Comparison of ENCODE assay signal across 24 cellular contexts in genomic region chr2:84628486-84628885, GRCh38.
DNase-seq lines count a peak whose midpoint lies in the region; ATAC-seq and TF ChIP-seq lines count a peak whose summit lies in the region.
"Had no signal": no experiment of that assay in that cellular context is flagged by ENCODE, and none has a peak within 500 bp of the region (broad histone marks: within the 10 kb centered on the region; RNA-seq: fewer than 3 reads in every experiment).

No MANE protein-coding gene starts in this region.

- no peaks in the 10 kb centered on the region for H3K4me1 Mint-ChIP-seq in GM23338
- peaks cover 27% of the 10 kb centered on the region for H3K4me1 Mint-ChIP-seq in endothelial cell (ENCODE audit: unreplicated experiment)
- H3K4me1 Mint-ChIP-seq in CD4-positive, alpha-beta memory T cell = peaks cover 20 to 27% (median 24%) of the 10 kb centered on the region in 4 donors
- H3K4me1 Mint-ChIP-seq: B cell had no signal

- H3K9ac ChIP-seq in parathyroid adenoma = no peak overlapping the region
- H3K9ac ChIP-seq: BLaER1 treated with 17β-estradiol and CSF1 and Interleukin-3, amounts not matched to agents 10 nM and 100 nM had no signal

- H3K79me2 ChIP-seq in GM23338 (replicated peaks; ENCODE audit: insufficient read depth) (no peaks in the 10 kb centered on the region), parathyroid adenoma (no peaks in the 10 kb centered on the region)

- CTCF ChIA-PET in CD4-positive, alpha-beta memory T cell (lab: Charles Lee; ENCODE audit: partially characterized antibody) = interaction anchor here (0.9 to 1.4 kb wide), 3 partner anchors 30 to 297 kb away, joined by 3 to 4 read pairs (median 3); no protein-coding TSS in a partner anchor

- intact Hi-C loops in CD4-positive, alpha-beta memory T cell (cut with micrococcal nuclease) = no loop called here
- intact Hi-C loops in posterior cingulate gyrus (cut with DNase I) = no loop called here

- no peak for TF ChIP-seq CTCF in GM23338 (conservative IDR thresholded peaks at IDR 0.05; ENCODE audit: low read depth in 2 of 2)
- no peak for TF ChIP-seq CTCF in endothelial cell (IDR thresholded peaks at IDR 0.05; ENCODE audit: unreplicated experiment)
- no peak for TF ChIP-seq CTCF in parathyroid adenoma (IDR thresholded peaks at IDR 0.05)

- H3F3A ChIP-seq in GM23338 (replicated peaks; ENCODE audit: low read depth) = no peaks in the 10 kb centered on the region

- no peak overlapping the region for H3K4me3 Mint-ChIP-seq in GM23338
- H3K4me3 Mint-ChIP-seq in endothelial cell (ENCODE audit: unreplicated experiment) = no peak overlapping the region
- H3K4me3 Mint-ChIP-seq in CD4-positive, alpha-beta memory T cell = no peak overlapping the region
- H3K4me3 Mint-ChIP-seq: B cell; CD4-positive, alpha-beta T cell; CD8-positive, alpha-beta memory T cell had no signal

- H3K27me3 Mint-ChIP-seq in GM23338 (ENCODE audit: insufficient read depth, low read depth, poor library complexity) (no peaks in the 10 kb centered on the region), endothelial cell (ENCODE audit: unreplicated experiment) (no peaks in the 10 kb centered on the region)
- no peaks in the 10 kb centered on the region for H3K27me3 Mint-ChIP-seq in CD4-positive, alpha-beta memory T cell
- H3K27me3 Mint-ChIP-seq: B cell; CD4-positive, alpha-beta T cell; CD8-positive, alpha-beta memory T cell had no signal

- H3K9me2 ChIP-seq in GM23338 (ENCODE audit: insufficient read depth) = no peaks in the 10 kb centered on the region

- H3K27ac Mint-ChIP-seq in GM23338 (no peak overlapping the region), endothelial cell (ENCODE audit: unreplicated experiment) (peak overlapping the region; percentile 87)
- peak overlapping the region in 1 of 7 donors; percentile 2 for H3K27ac Mint-ChIP-seq in CD4-positive, alpha-beta memory T cell
- H3K27ac Mint-ChIP-seq: B cell; CD4-positive, alpha-beta T cell; CD8-positive, alpha-beta memory T cell had no signal

- H3K9me3 Mint-ChIP-seq in GM23338 = no peaks in the 10 kb centered on the region
- no peaks in the 10 kb centered on the region for H3K9me3 Mint-ChIP-seq in endothelial cell (ENCODE audit: unreplicated experiment)
- H3K9me3 Mint-ChIP-seq in CD4-positive, alpha-beta memory T cell = no peaks in the 10 kb centered on the region
- H3K9me3 Mint-ChIP-seq: CD4-positive, alpha-beta T cell; CD8-positive, alpha-beta memory T cell had no signal

- no peak overlapping the region for H3K27ac ChIP-seq in GM23338 (ENCODE audit: low read depth)
- no peak overlapping the region for H3K27ac ChIP-seq in parathyroid adenoma
- no peak overlapping the region for H3K27ac ChIP-seq in CD4-positive, alpha-beta memory T cell (ENCODE audit: low read depth, low read length)
- H3K27ac ChIP-seq: BLaER1 treated with 17β-estradiol and CSF1 and Interleukin-3, amounts not matched to agents 10 nM and 100 nM; C4-2B had no signal

- H3K4me2 ChIP-seq in GM23338 = no peak overlapping the region
- no peak overlapping the region for H3K4me2 ChIP-seq in parathyroid adenoma (ENCODE audit: low read length)
- H3K4me2 ChIP-seq: BLaER1 treated with 17β-estradiol and CSF1 and Interleukin-3, amounts not matched to agents 10 nM and 100 nM had no signal

- H2AFZ ChIP-seq in GM23338 (peak overlapping the region; percentile 9; the same call in 1 of the 2 replicates), parathyroid adenoma (peak overlapping the region; percentile 21)

- H3K4me3 ChIP-seq in GM23338 (no peak overlapping the region), parathyroid adenoma (ENCODE audit: low read depth, low read length) (no peak overlapping the region)
- H3K4me3 ChIP-seq in CD4-positive, alpha-beta memory T cell (ENCODE audit: low read length in 2 of 2) = no peak overlapping the region
- H3K4me3 ChIP-seq: BLaER1 treated with 17β-estradiol and CSF1 and Interleukin-3, amounts not matched to agents 10 nM and 100 nM; GM12878 had no signal

- DNase-seq in Ammon's horn (ENCODE audit: low spot score) = peak; percentile 5
- no peak for DNase-seq in GM23338 (ENCODE audit: low spot score)
- no peak for DNase-seq in endothelial cell (ENCODE audit: low spot score)
- no peak for DNase-seq in CD4-positive, alpha-beta memory T cell
- DNase-seq in NOMO-1 treated with DMSO at 0.1 percent for 48 hours (lab: John Stamatoyannopoulos, UW; ENCODE audit: unreplicated experiment) = no peak
- no peak for DNase-seq in posterior cingulate gyrus
- DNase-seq in stimulated activated CD4-positive, alpha-beta T cell treated with anti-CD3 and anti-CD28 coated beads, Interleukin-4, amount 100 ng/mL, for 1 hour = no peak
- DNase-seq: 8988T; ACHN; CD4-positive, alpha-beta T cell; CD8-positive, alpha-beta memory T cell; COR-L47; DMS 273 treated with DMSO at 0.1 percent for 48 hours; DMS153; DMS53; DMS79; DND-41; EL; GDM1 had no signal

- H3K27me3 ChIP-seq in GM23338 (ENCODE audit: insufficient read depth) (no peaks in the 10 kb centered on the region), parathyroid adenoma (ENCODE audit: control insufficient read depth, insufficient read depth, low read length) (no peaks in the 10 kb centered on the region)
- H3K27me3 ChIP-seq in CD4-positive, alpha-beta memory T cell (ENCODE audit: insufficient read depth, low read length) = no peaks in the 10 kb centered on the region
- H3K27me3 ChIP-seq: BLaER1 treated with 17β-estradiol and CSF1 and Interleukin-3, amounts not matched to agents 10 nM and 100 nM had no signal

- H3K36me3 Mint-ChIP-seq in GM23338 (ENCODE audit: low read depth) (no peaks in the 10 kb centered on the region), endothelial cell (ENCODE audit: low read depth, unreplicated experiment) (no peaks in the 10 kb centered on the region)
- no peaks in the 10 kb centered on the region for H3K36me3 Mint-ChIP-seq in CD4-positive, alpha-beta memory T cell

- ATAC-seq in GM23338 = no peak
- ATAC-seq: GM12878 had no signal

- POLR2A ChIA-PET in CD4-positive, alpha-beta memory T cell (lab: Charles Lee; ENCODE audit: partially characterized antibody) = no interaction called here

- H3K9me3 ChIP-seq in parathyroid adenoma (ENCODE audit: control insufficient read depth, low read length) = no peaks in the 10 kb centered on the region
- H3K9me3 ChIP-seq in CD4-positive, alpha-beta memory T cell (ENCODE audit: control insufficient read depth in 1 of 2, low read length in 2 of 2) = no peaks in the 10 kb centered on the region
- H3K9me3 ChIP-seq: BLaER1 treated with 17β-estradiol and CSF1 and Interleukin-3, amounts not matched to agents 10 nM and 100 nM had no signal

- H4K20me1 ChIP-seq in GM23338 (replicated peaks; ENCODE audit: insufficient read depth) = no peaks in the 10 kb centered on the region
- H4K20me1 ChIP-seq: BLaER1 treated with 17β-estradiol and CSF1 and Interleukin-3, amounts not matched to agents 10 nM and 100 nM had no signal

- H3K4me1 ChIP-seq in GM23338 (ENCODE audit: insufficient read depth) (no peaks in the 10 kb centered on the region), parathyroid adenoma (no peaks in the 10 kb centered on the region)
- H3K4me1 ChIP-seq in CD4-positive, alpha-beta memory T cell (ENCODE audit: insufficient read depth, low read length) = peaks cover 24% of the 10 kb centered on the region
- H3K4me1 ChIP-seq: BLaER1 treated with 17β-estradiol and CSF1 and Interleukin-3, amounts not matched to agents 10 nM and 100 nM had no signal

- no peaks in the 10 kb centered on the region for H3K36me3 ChIP-seq in GM23338 (ENCODE audit: insufficient read depth)
- H3K36me3 ChIP-seq in parathyroid adenoma (ENCODE audit: control insufficient read depth, insufficient read depth, low read length) = no peaks in the 10 kb centered on the region
- no peaks in the 10 kb centered on the region for H3K36me3 ChIP-seq in CD4-positive, alpha-beta memory T cell (ENCODE audit: insufficient read depth, low read length)
- H3K36me3 ChIP-seq: BLaER1 treated with 17β-estradiol and CSF1 and Interleukin-3, amounts not matched to agents 10 nM and 100 nM had no signal

TF ChIP-seq in GM23338, 12 proteins besides CTCF, POLR2A, EP300 and RAD21 (continues in another document):
- TF ChIP-seq JUNB (IDR thresholded peaks at IDR 0.05; ENCODE audit: unreplicated experiment) (no peak), ZNF331 (CRISPR knock-in tag; IDR thresholded peaks at IDR 0.05; ENCODE audit: low read depth) (no peak)
